9 cellular contexts compared by ENCODE assay signal in genomic region chr5:104412649-104413240, GRCh38.
DNase-seq lines count a peak whose midpoint lies in the region; ATAC-seq and TF ChIP-seq lines count a peak whose summit lies in the region.
"Had no signal": no experiment of that assay in that cellular context is flagged by ENCODE, and none has a peak within 500 bp of the region (broad histone marks: within the 10 kb centered on the region; RNA-seq: fewer than 3 reads in every experiment).

No MANE protein-coding gene starts in this region.

- DNase-seq in NCI-H2081 (lab: John Stamatoyannopoulos, UW), result peak; percentile 6 to 12
- DNase-seq in NCI-H2081 treated with DMSO at 0.1 percent for 48 hours (lab: John Stamatoyannopoulos, UW), result no peak
- peak; percentile 59 for DNase-seq in RKO (ENCODE audit: low spot score)
- peak; percentile 3 to 45 for DNase-seq in foreskin keratinocyte
- DNase-seq in GOT3 (lab: John Stamatoyannopoulos, UW), result no peak
- no peak for DNase-seq in activated T-helper 1 cell treated with anti-CD3 and anti-CD28 coated beads, Interleukin-12 subunit alpha, Interleukin-12 subunit beta, Interleukin-2, Interleukin-4 antibody, amounts not matched to agents 30 ng/mL and 10 ng/mL and 1 ng/mL, durations not matched to agents 14 hours and 24 hours and 36 hours (ENCODE audit: low spot score)
- DNase-seq in left ventricle myocardium superior, result no peak

- TF ChIP-seq CTCF in foreskin keratinocyte (conservative IDR thresholded peaks at IDR 0.05), result peak; percentile 65

- no peaks in the 10 kb centered on the region for H3K4me1 ChIP-seq in foreskin keratinocyte
- H3K4me1 ChIP-seq: BLaER1 treated with 17β-estradiol and CSF1 and Interleukin-3, amounts not matched to agents 10 nM and 100 nM had no signal

- no peak overlapping the region for H3K27ac Mint-ChIP-seq in activated T-helper 1 cell treated with anti-CD3 and anti-CD28 coated beads, Interleukin-12 subunit alpha, Interleukin-12 subunit beta, Interleukin-2, Interleukin-4 antibody, amounts not matched to agents 30 ng/mL and 10 ng/mL and 1 ng/mL, durations not matched to agents 14 hours and 24 hours and 36 hours

- no peaks in the 10 kb centered on the region for H3K36me3 Mint-ChIP-seq in activated T-helper 1 cell treated with anti-CD3 and anti-CD28 coated beads, Interleukin-12 subunit alpha, Interleukin-12 subunit beta, Interleukin-2, Interleukin-4 antibody, amounts not matched to agents 30 ng/mL and 10 ng/mL and 1 ng/mL, durations not matched to agents 14 hours and 24 hours and 36 hours (ENCODE audit: low read depth)

- no peaks in the 10 kb centered on the region for H3K27me3 ChIP-seq in foreskin keratinocyte
- H3K27me3 ChIP-seq: BLaER1 treated with 17β-estradiol and CSF1 and Interleukin-3, amounts not matched to agents 10 nM and 100 nM had no signal

- no peak overlapping the region for H3K4me3 Mint-ChIP-seq in activated T-helper 1 cell treated with anti-CD3 and anti-CD28 coated beads, Interleukin-12 subunit alpha, Interleukin-12 subunit beta, Interleukin-2, Interleukin-4 antibody, amounts not matched to agents 30 ng/mL and 10 ng/mL and 1 ng/mL, durations not matched to agents 14 hours and 24 hours and 36 hours

- H3K4me1 Mint-ChIP-seq in activated T-helper 1 cell treated with anti-CD3 and anti-CD28 coated beads, Interleukin-12 subunit alpha, Interleukin-12 subunit beta, Interleukin-2, Interleukin-4 antibody, amounts not matched to agents 30 ng/mL and 10 ng/mL and 1 ng/mL, durations not matched to agents 14 hours and 24 hours and 36 hours (ENCODE audit: low read depth), result no peaks in the 10 kb centered on the region

- no peak overlapping the region for H3K27ac ChIP-seq in foreskin keratinocyte
- H3K27ac ChIP-seq: BLaER1 treated with 17β-estradiol and CSF1 and Interleukin-3, amounts not matched to agents 10 nM and 100 nM had no signal

- peak; percentile 62 for ATAC-seq in HG02973 (IDR thresholded peaks at IDR 0.05; ENCODE audit: unreplicated experiment)
- peak; percentile 99 for ATAC-seq in foreskin keratinocyte
- ATAC-seq in left ventricle myocardium superior, result no peak

- intact Hi-C loops in activated T-helper 1 cell treated with anti-CD3 and anti-CD28 coated beads, Interleukin-12 subunit alpha, Interleukin-12 subunit beta, Interleukin-2, Interleukin-4 antibody, amounts not matched to agents 30 ng/mL and 10 ng/mL and 1 ng/mL, durations not matched to agents 14 hours and 24 hours and 36 hours (cut with micrococcal nuclease), result no loop called here
- intact Hi-C loops in left ventricle myocardium superior (cut with micrococcal nuclease), result no loop called here

- H3K9me3 Mint-ChIP-seq in activated T-helper 1 cell treated with anti-CD3 and anti-CD28 coated beads, Interleukin-12 subunit alpha, Interleukin-12 subunit beta, Interleukin-2, Interleukin-4 antibody, amounts not matched to agents 30 ng/mL and 10 ng/mL and 1 ng/mL, durations not matched to agents 14 hours and 24 hours and 36 hours, result no peaks in the 10 kb centered on the region

- no peaks in the 10 kb centered on the region for H3K27me3 Mint-ChIP-seq in activated T-helper 1 cell treated with anti-CD3 and anti-CD28 coated beads, Interleukin-12 subunit alpha, Interleukin-12 subunit beta, Interleukin-2, Interleukin-4 antibody, amounts not matched to agents 30 ng/mL and 10 ng/mL and 1 ng/mL, durations not matched to agents 14 hours and 24 hours and 36 hours (ENCODE audit: insufficient read depth)

Comparison
In these comparisons a context has a peak if more than half of its experiments do, and no peak if none do; other contexts are left out.
1. DNase-seq: peak in NCI-H2081 (2 of 2), RKO (single experiment) and foreskin keratinocyte (2 of 2); none in NCI-H2081 treated with DMSO at 0.1 percent for 48 hours (single experiment), GOT3 (single experiment), activated T-helper 1 cell treated with anti-CD3 and anti-CD28 coated beads, Interleukin-12 subunit alpha, Interleukin-12 subunit beta, Interleukin-2, Interleukin-4 antibody, amounts not matched to agents 30 ng/mL and 10 ng/mL and 1 ng/mL, durations not matched to agents 14 hours and 24 hours and 36 hours (single experiment) and left ventricle myocardium superior (single experiment).